ENCODE assay signal across 25 cellular contexts in genomic region chr20:63217706-63218105, GRCh38. TPM values are rescaled to one million over a fixed set of nuclear protein-coding genes. Genes with fewer than 3 reads are reported as not detected.
DNase-seq lines count a peak whose midpoint lies in the region; ATAC-seq and TF ChIP-seq lines count a peak whose summit lies in the region.
"Had no signal": no experiment of that assay in that cellular context is flagged by ENCODE, and none has a peak within 500 bp of the region (broad histone marks: within the 10 kb centered on the region; RNA-seq: fewer than 3 reads in every experiment).

No MANE protein-coding gene starts in this region.

- ATAC-seq in HG02884 (IDR thresholded peaks at IDR 0.05; ENCODE audit: unreplicated experiment) = no peak
- ATAC-seq: activated CD4-positive, CD25-positive, alpha-beta regulatory T cell treated with anti-CD3 and anti-CD28 coated beads, Interleukin-2, amount 50 U/mL, for 24 hours; Panc1; pancreas; SK-N-SH treated with all-trans-retinoic acid at 6 μM for 48 hours had no signal

- H3K9me3 ChIP-seq in osteoblast (ENCODE audit: low read depth, low read length) = no peaks in the 10 kb centered on the region
- no peaks in the 10 kb centered on the region for H3K9me3 ChIP-seq in MG63
- H3K9me3 ChIP-seq: adrenal gland, pancreas, thyroid gland had no signal

- CTCF ChIA-PET in activated CD4-positive, alpha-beta memory T cell treated with anti-CD3 and anti-CD28 coated beads for 36 hours (lab: Charles Lee) = interaction anchor here (0.6 to 1.0 kb wide), 2 partner anchors 245 to 835 kb away, joined by 3 to 4 read pairs; no protein-coding TSS in a partner anchor
- CTCF ChIA-PET in activated CD4-positive, alpha-beta memory T cell treated with anti-CD3 and anti-CD28 coated beads, Interleukin-2, amount 10 ng/mL, durations not matched to agents 7 days and 5 days (lab: Charles Lee) = no interaction called here

- peak; percentile 26 for DNase-seq in activated CD4-positive, alpha-beta memory T cell treated with anti-CD3 and anti-CD28 coated beads for 36 hours
- no peak for DNase-seq in activated CD4-positive, alpha-beta memory T cell treated with anti-CD3 and anti-CD28 coated beads, Interleukin-2, amount 10 ng/mL, durations not matched to agents 7 days and 5 days
- peak; percentile 40 for DNase-seq in Daoy (ENCODE audit: low read depth)
- DNase-seq in NCI-H69 (lab: John Stamatoyannopoulos, UW) = peak; percentile 80
- DNase-seq in osteoblast (ENCODE audit: insufficient read length, low spot score, missing footprints) = peak; percentile 58
- no peak for DNase-seq in MG63
- no peak for DNase-seq in SIG-M5 (lab: John Stamatoyannopoulos, UW)
- DNase-seq: activated effector memory CD4-positive, alpha-beta T cell treated with anti-CD3 and anti-CD28 coated beads, Interleukin-2, amount 50 U/mL, for 16 hours; adrenal gland; foreskin fibroblast; naive B cell; NCI-H1694; NCI-H774; stimulated activated naive CD4-positive, alpha-beta T cell; T1000 had no signal

- no peak overlapping the region for H3K4me3 Mint-ChIP-seq in activated CD4-positive, alpha-beta memory T cell treated with anti-CD3 and anti-CD28 coated beads for 36 hours
- no peak overlapping the region for H3K4me3 Mint-ChIP-seq in activated CD4-positive, alpha-beta memory T cell treated with anti-CD3 and anti-CD28 coated beads, Interleukin-2, amount 10 ng/mL, durations not matched to agents 7 days and 5 days

- POLR2A ChIA-PET in activated CD4-positive, alpha-beta memory T cell treated with anti-CD3 and anti-CD28 coated beads for 36 hours (lab: Charles Lee) = no interaction called here
- POLR2A ChIA-PET in activated CD4-positive, alpha-beta memory T cell treated with anti-CD3 and anti-CD28 coated beads, Interleukin-2, amount 10 ng/mL, durations not matched to agents 7 days and 5 days (lab: Charles Lee) = no interaction called here

- intact Hi-C loops in activated CD4-positive, alpha-beta memory T cell treated with anti-CD3 and anti-CD28 coated beads for 36 hours (cut with micrococcal nuclease) = loop anchor here (5.0 kb wide), 1 partner anchor 55 kb away; the partner anchor contains the start of gene ARFGAP1

- H3K4me3 ChIP-seq in osteoblast (ENCODE audit: insufficient read depth, low read length) (no peak overlapping the region), MG63 (no peak overlapping the region)
- H3K4me3 ChIP-seq: adrenal gland, pancreas, thyroid gland had no signal

- no peak for TF ChIP-seq CTCF in osteoblast (IDR thresholded peaks at IDR 0.05; ENCODE audit: extremely low read depth, low read depth, low read length)

- H4K20me1 ChIP-seq in osteoblast (ENCODE audit: insufficient read depth, low read length) = peaks cover 24% of the 10 kb centered on the region

- H3K27me3 Mint-ChIP-seq in activated CD4-positive, alpha-beta memory T cell treated with anti-CD3 and anti-CD28 coated beads for 36 hours = no peaks in the 10 kb centered on the region
- H3K27me3 Mint-ChIP-seq in activated CD4-positive, alpha-beta memory T cell treated with anti-CD3 and anti-CD28 coated beads, Interleukin-2, amount 10 ng/mL, durations not matched to agents 7 days and 5 days = peaks cover 5% of the 10 kb centered on the region

- H3K4me1 Mint-ChIP-seq in activated CD4-positive, alpha-beta memory T cell treated with anti-CD3 and anti-CD28 coated beads for 36 hours (ENCODE audit: low read depth) = peaks cover 31% of the 10 kb centered on the region
- peaks cover 32% of the 10 kb centered on the region for H3K4me1 Mint-ChIP-seq in activated CD4-positive, alpha-beta memory T cell treated with anti-CD3 and anti-CD28 coated beads, Interleukin-2, amount 10 ng/mL, durations not matched to agents 7 days and 5 days

- H2AFZ ChIP-seq in osteoblast (ENCODE audit: low read length) = no peak overlapping the region

- H3K36me3 ChIP-seq in osteoblast (ENCODE audit: insufficient read depth, low read length) (peaks cover 23% of the 10 kb centered on the region), MG63 (peaks cover 27% of the 10 kb centered on the region)

- H3K4me2 ChIP-seq in osteoblast (ENCODE audit: insufficient read depth, low read length) = no peak overlapping the region

- H3K79me2 ChIP-seq in osteoblast (ENCODE audit: insufficient read depth, low read length) = peaks cover 30% of the 10 kb centered on the region

- no peak overlapping the region for H3K27ac Mint-ChIP-seq in activated CD4-positive, alpha-beta memory T cell treated with anti-CD3 and anti-CD28 coated beads for 36 hours
- H3K27ac Mint-ChIP-seq in activated CD4-positive, alpha-beta memory T cell treated with anti-CD3 and anti-CD28 coated beads, Interleukin-2, amount 10 ng/mL, durations not matched to agents 7 days and 5 days = no peak overlapping the region

- H3K9me3 Mint-ChIP-seq in activated CD4-positive, alpha-beta memory T cell treated with anti-CD3 and anti-CD28 coated beads for 36 hours = no peaks in the 10 kb centered on the region
- no peaks in the 10 kb centered on the region for H3K9me3 Mint-ChIP-seq in activated CD4-positive, alpha-beta memory T cell treated with anti-CD3 and anti-CD28 coated beads, Interleukin-2, amount 10 ng/mL, durations not matched to agents 7 days and 5 days
- H3K9me3 Mint-ChIP-seq: naive B cell had no signal

- H3K4me1 ChIP-seq in osteoblast (ENCODE audit: insufficient read depth, low read length) = peaks cover 16% of the 10 kb centered on the region

- peaks cover 8% of the 10 kb centered on the region for H3K27me3 ChIP-seq in osteoblast (ENCODE audit: insufficient read depth, low read length)
- no peaks in the 10 kb centered on the region; the same call in 1 of the 2 replicates for H3K27me3 ChIP-seq in MG63
- H3K27me3 ChIP-seq: adrenal gland, pancreas, thyroid gland had no signal

- peaks cover 24% of the 10 kb centered on the region for H3K36me3 Mint-ChIP-seq in activated CD4-positive, alpha-beta memory T cell treated with anti-CD3 and anti-CD28 coated beads for 36 hours
- H3K36me3 Mint-ChIP-seq in activated CD4-positive, alpha-beta memory T cell treated with anti-CD3 and anti-CD28 coated beads, Interleukin-2, amount 10 ng/mL, durations not matched to agents 7 days and 5 days (ENCODE audit: low read depth) = peaks cover 25% of the 10 kb centered on the region

- H3K27ac ChIP-seq in osteoblast (ENCODE audit: low read depth, low read length) = no peak overlapping the region
- H3K27ac ChIP-seq: adrenal gland, epithelial cell of prostate, pancreas, thyroid gland had no signal

RNA-seq across cellular contexts. Expression of gene YTHDF1, which starts 1.8 kb away (rescaled TPM):
- total RNA-seq in activated CD4-positive, alpha-beta memory T cell treated with anti-CD3 and anti-CD28 coated beads for 36 hours = 10 to 100 TPM; 32.8 to 32.9 TPM
- total RNA-seq in activated CD4-positive, alpha-beta memory T cell treated with anti-CD3 and anti-CD28 coated beads, Interleukin-2, amount 10 ng/mL, durations not matched to agents 7 days and 5 days = 10 to 100 TPM; 36.1 to 36.8 TPM
- 14.4 and 22.5 TPM in 2 replicates for total RNA-seq in Daoy (2014; rRNA removed; shearing (Covaris generic))
- total RNA-seq in osteoblast = 23.9 and 26.8 TPM in 2 replicates
- 17.0 and 19.8 TPM in 2 replicates for total RNA-seq in MG63 (2014; rRNA removed; shearing (Covaris generic); ENCODE audit: low replicate concordance)

RNA-seq across cellular contexts. Expression of gene BIRC7, which starts 18.0 kb away (rescaled TPM):
- total RNA-seq in activated CD4-positive, alpha-beta memory T cell treated with anti-CD3 and anti-CD28 coated beads for 36 hours = not detected
- not detected for total RNA-seq in activated CD4-positive, alpha-beta memory T cell treated with anti-CD3 and anti-CD28 coated beads, Interleukin-2, amount 10 ng/mL, durations not matched to agents 7 days and 5 days
- 0.51 and 1.7 TPM in 2 replicates for total RNA-seq in Daoy (2014; rRNA removed; shearing (Covaris generic))
- under 0.01 and 0.29 TPM in 2 replicates for total RNA-seq in osteoblast
- total RNA-seq in MG63 (2014; rRNA removed; shearing (Covaris generic); ENCODE audit: low replicate concordance) = not detected in 2 replicates
- total RNA-seq: dermis microvascular lymphatic vessel endothelial cell, LHCN-M2, pancreas, thyroid gland had no signal

RNA-seq across cellular contexts. Expression of gene NKAIN4, which starts 36.6 kb away (rescaled TPM):
- not detected for total RNA-seq in activated CD4-positive, alpha-beta memory T cell treated with anti-CD3 and anti-CD28 coated beads for 36 hours
- total RNA-seq in activated CD4-positive, alpha-beta memory T cell treated with anti-CD3 and anti-CD28 coated beads, Interleukin-2, amount 10 ng/mL, durations not matched to agents 7 days and 5 days = not detected
- 10.6 and 12.9 TPM in 2 replicates for total RNA-seq in Daoy (2014; rRNA removed; shearing (Covaris generic))
- not detected in 2 replicates for total RNA-seq in osteoblast
- not detected in 2 replicates for total RNA-seq in MG63 (2014; rRNA removed; shearing (Covaris generic); ENCODE audit: low replicate concordance)
- total RNA-seq: dermis microvascular lymphatic vessel endothelial cell, HT-29, LHCN-M2, pancreas had no signal

RNA-seq across cellular contexts. Expression of gene ARFGAP1, which starts 54.9 kb away (rescaled TPM):
- total RNA-seq in activated CD4-positive, alpha-beta memory T cell treated with anti-CD3 and anti-CD28 coated beads for 36 hours = 10 to 100 TPM; 68.4 to 72.4 TPM
- total RNA-seq in activated CD4-positive, alpha-beta memory T cell treated with anti-CD3 and anti-CD28 coated beads, Interleukin-2, amount 10 ng/mL, durations not matched to agents 7 days and 5 days = 10 to 100 TPM; 80.1 to 82.0 TPM
- total RNA-seq in Daoy (2014; rRNA removed; shearing (Covaris generic)) = 79.6 and 85.6 TPM in 2 replicates
- 63.1 and 68.4 TPM in 2 replicates for total RNA-seq in osteoblast
- total RNA-seq in MG63 (2014; rRNA removed; shearing (Covaris generic); ENCODE audit: low replicate concordance) = 67.2 and 83.8 TPM in 2 replicates

Comparison
In these comparisons a context has a peak if more than half of its experiments do, and no peak if none do; other contexts are left out.
1. DNase-seq: peak in activated CD4-positive, alpha-beta memory T cell treated with anti-CD3 and anti-CD28 coated beads for 36 hours (single experiment), Daoy (single experiment), NCI-H69 (single experiment) and osteoblast (single experiment); none in activated CD4-positive, alpha-beta memory T cell treated with anti-CD3 and anti-CD28 coated beads, Interleukin-2, amount 10 ng/mL, durations not matched to agents 7 days and 5 days (single experiment), MG63 (single experiment) and SIG-M5 (single experiment).
2. RNA of gene NKAIN4, which starts 36.6 kb away (total RNA-seq): 10.6 to 12.9 TPM in Daoy; not detected in activated CD4-positive, alpha-beta memory T cell treated with anti-CD3 and anti-CD28 coated beads, Interleukin-2, amount 10 ng/mL, durations not matched to agents 7 days and 5 days, not detected in activated CD4-positive, alpha-beta memory T cell treated with anti-CD3 and anti-CD28 coated beads for 36 hours, not detected in osteoblast and not detected in MG63; every median in the first group is over 10 times any median in the second.